Comparison of ENCODE assay signal across 8 cellular contexts in genomic region chr9:109098221-109098959, GRCh38. TPM values are rescaled to one million over a fixed set of nuclear protein-coding genes. Genes with fewer than 3 reads are reported as not detected.
DNase-seq lines count a peak whose midpoint lies in the region; ATAC-seq and TF ChIP-seq lines count a peak whose summit lies in the region.

No MANE protein-coding gene starts in this region.

- H3K27me3 ChIP-seq in OCI-LY1 (ENCODE audit: insufficient read depth, low read length) (no peaks in the 10 kb centered on the region), muscle layer of duodenum (ENCODE audit: low read depth, low read length) (no peaks in the 10 kb centered on the region)

- no peak overlapping the region for H2AFZ ChIP-seq in OCI-LY1 (ENCODE audit: low read length)

- TF ChIP-seq CTCF in natural killer cell (IDR thresholded peaks at IDR 0.05) (no peak), OCI-LY1 (IDR thresholded peaks at IDR 0.05; ENCODE audit: low read length) (peak; percentile 17; the same call in 1 of the 2 replicates)

- no peaks in the 10 kb centered on the region for H3K9me2 ChIP-seq in OCI-LY1 (ENCODE audit: low read depth, low read length)

- no peak overlapping the region for H3K4me3 ChIP-seq in OCI-LY1 (ENCODE audit: low read depth, low read length, poor library complexity, severe bottlenecking)
- H3K4me3 ChIP-seq in muscle layer of duodenum (ENCODE audit: low read depth in 1 of 2, low read length in 2 of 2): peak overlapping the region in 1 of 2 donors; percentile 27

- DNase-seq in natural killer cell treated with Interleukin-12 subunit alpha and Interleukin-12 subunit beta and Interleukin-15 and Interleukin-18, amount 100 ng/mL, for 72 hours (ENCODE audit: low spot score): no peak
- DNase-seq in natural killer cell (no peak), dermis microvascular lymphatic vessel endothelial cell (ENCODE audit: low read depth in 2 of 2) (peak; percentile 63 to 94), middle frontal gyrus (ENCODE audit: extremely low spot score, low spot score) (no peak), HuH-7.5 (ENCODE audit: low spot score) (no peak)

- no peaks in the 10 kb centered on the region for H3F3A ChIP-seq in OCI-LY1 (ENCODE audit: insufficient read depth, low read length)

- intact Hi-C loops in natural killer cell (cut with micrococcal nuclease): no loop called here

- peaks cover 8% of the 10 kb centered on the region for H3K36me3 Mint-ChIP-seq in natural killer cell treated with Interleukin-12 subunit alpha and Interleukin-12 subunit beta and Interleukin-15 and Interleukin-18, amount 100 ng/mL, for 72 hours
- peaks cover 6% of the 10 kb centered on the region for H3K36me3 Mint-ChIP-seq in natural killer cell

- no peak for ATAC-seq in natural killer cell treated with Interleukin-12 subunit alpha and Interleukin-12 subunit beta and Interleukin-15 and Interleukin-18, amount 100 ng/mL, for 72 hours
- ATAC-seq in natural killer cell: no peak
- no peak for ATAC-seq in HG03342 (IDR thresholded peaks at IDR 0.05; ENCODE audit: unreplicated experiment)

- H3K27ac ChIP-seq in OCI-LY1 (ENCODE audit: low read depth, low read length, poor library complexity, severe bottlenecking): no peak overlapping the region
- peak overlapping the region; percentile 67 for H3K27ac ChIP-seq in muscle layer of duodenum (ENCODE audit: low read length)

- H3K27me3 Mint-ChIP-seq in natural killer cell treated with Interleukin-12 subunit alpha and Interleukin-12 subunit beta and Interleukin-15 and Interleukin-18, amount 100 ng/mL, for 72 hours: no peaks in the 10 kb centered on the region
- no peaks in the 10 kb centered on the region for H3K27me3 Mint-ChIP-seq in natural killer cell (ENCODE audit: low read depth in 2 of 2)

- H3K36me3 ChIP-seq in OCI-LY1 (ENCODE audit: insufficient read depth, low read length): peaks cover 57% of the 10 kb centered on the region
- H3K36me3 ChIP-seq in muscle layer of duodenum (ENCODE audit: control insufficient read depth in 1 of 2, insufficient read depth in 2 of 2, low read length in 2 of 2): no peaks in the 10 kb centered on the region

- H3K4me1 Mint-ChIP-seq in natural killer cell treated with Interleukin-12 subunit alpha and Interleukin-12 subunit beta and Interleukin-15 and Interleukin-18, amount 100 ng/mL, for 72 hours (ENCODE audit: low read depth in 2 of 2): peaks cover 53 to 58% of the 10 kb centered on the region in 2 donors
- H3K4me1 Mint-ChIP-seq in natural killer cell: peaks cover 62 to 67% of the 10 kb centered on the region in 2 donors

- H3K79me2 ChIP-seq in OCI-LY1 (ENCODE audit: insufficient read depth, low read length): peaks cover 62% of the 10 kb centered on the region

- no peaks in the 10 kb centered on the region for H4K20me1 ChIP-seq in OCI-LY1 (ENCODE audit: insufficient read depth, low read length)

- no peaks in the 10 kb centered on the region for H3K9me3 Mint-ChIP-seq in natural killer cell treated with Interleukin-12 subunit alpha and Interleukin-12 subunit beta and Interleukin-15 and Interleukin-18, amount 100 ng/mL, for 72 hours
- no peaks in the 10 kb centered on the region for H3K9me3 Mint-ChIP-seq in natural killer cell

- H3K9me3 ChIP-seq in OCI-LY1 (ENCODE audit: low read length) (no peaks in the 10 kb centered on the region), muscle layer of duodenum (ENCODE audit: control insufficient read depth in 1 of 2, low read length in 2 of 2) (no peaks in the 10 kb centered on the region)

- H3K4me2 ChIP-seq in OCI-LY1 (ENCODE audit: low read length): no peak overlapping the region

- H3K4me1 ChIP-seq in OCI-LY1 (ENCODE audit: insufficient read depth, low read length, severe bottlenecking) (peaks cover 38% of the 10 kb centered on the region), muscle layer of duodenum (ENCODE audit: control insufficient read depth in 1 of 2, insufficient read depth in 2 of 2, low read length in 2 of 2) (peaks cover 10 to 48% of the 10 kb centered on the region in 2 donors)

- peak overlapping the region; percentile 20 to 40 for H3K27ac Mint-ChIP-seq in natural killer cell treated with Interleukin-12 subunit alpha and Interleukin-12 subunit beta and Interleukin-15 and Interleukin-18, amount 100 ng/mL, for 72 hours
- H3K27ac Mint-ChIP-seq in natural killer cell: no peak overlapping the region

- H3K4me3 Mint-ChIP-seq in natural killer cell treated with Interleukin-12 subunit alpha and Interleukin-12 subunit beta and Interleukin-15 and Interleukin-18, amount 100 ng/mL, for 72 hours: peak overlapping the region; percentile 28
- H3K4me3 Mint-ChIP-seq in natural killer cell: no peak overlapping the region

- no peak overlapping the region for H3K9ac ChIP-seq in OCI-LY1 (ENCODE audit: low read length)

RNA-seq across cellular contexts. Expression of gene TMEM245, which starts 21.4 kb away (rescaled TPM):
- 10 to 100 TPM; 23.9 to 26.7 TPM for total RNA-seq in natural killer cell treated with Interleukin-12 subunit alpha and Interleukin-12 subunit beta and Interleukin-15 and Interleukin-18, amount 100 ng/mL, for 72 hours
- 10 to 100 TPM; 14.5 to 22.5 (median 21.8) TPM for total RNA-seq in natural killer cell
- total RNA-seq in dermis microvascular lymphatic vessel endothelial cell: 49.2 and 68.5 TPM in 2 replicates

Comparison
In these comparisons a context has a peak if more than half of its experiments do, and no peak if none do; other contexts are left out.
1. H3K27ac Mint-ChIP-seq: peak in natural killer cell treated with Interleukin-12 subunit alpha and Interleukin-12 subunit beta and Interleukin-15 and Interleukin-18, amount 100 ng/mL, for 72 hours (2 of 2); none in natural killer cell (0 of 2).
2. DNase-seq: peak in dermis microvascular lymphatic vessel endothelial cell (2 of 2); none in natural killer cell treated with Interleukin-12 subunit alpha and Interleukin-12 subunit beta and Interleukin-15 and Interleukin-18, amount 100 ng/mL, for 72 hours (single experiment), natural killer cell (single experiment), middle frontal gyrus (single experiment) and HuH-7.5 (single experiment).